4 cellular contexts compared by ENCODE assay signal in genomic region chr20:3605386-3605886, GRCh38. TPM values are rescaled to one million over a fixed set of nuclear protein-coding genes. Genes with fewer than 3 reads are reported as not detected.
"Had no signal": no experiment of that assay in that cellular context is flagged by ENCODE, and none has a peak within 500 bp of the region (broad histone marks: within the 10 kb centered on the region; RNA-seq: fewer than 3 reads in every experiment).

No MANE protein-coding gene starts in this region.

RNA-seq across cellular contexts. Expression of gene GFRA4, which starts 57.8 kb away (rescaled TPM):
- total RNA-seq: HT-29, HT1080, IMR-90 had no signal
- polyA plus RNA-seq: IgD-negative memory B cell, IMR-90 had no signal
